In the genomic region with DNA sequence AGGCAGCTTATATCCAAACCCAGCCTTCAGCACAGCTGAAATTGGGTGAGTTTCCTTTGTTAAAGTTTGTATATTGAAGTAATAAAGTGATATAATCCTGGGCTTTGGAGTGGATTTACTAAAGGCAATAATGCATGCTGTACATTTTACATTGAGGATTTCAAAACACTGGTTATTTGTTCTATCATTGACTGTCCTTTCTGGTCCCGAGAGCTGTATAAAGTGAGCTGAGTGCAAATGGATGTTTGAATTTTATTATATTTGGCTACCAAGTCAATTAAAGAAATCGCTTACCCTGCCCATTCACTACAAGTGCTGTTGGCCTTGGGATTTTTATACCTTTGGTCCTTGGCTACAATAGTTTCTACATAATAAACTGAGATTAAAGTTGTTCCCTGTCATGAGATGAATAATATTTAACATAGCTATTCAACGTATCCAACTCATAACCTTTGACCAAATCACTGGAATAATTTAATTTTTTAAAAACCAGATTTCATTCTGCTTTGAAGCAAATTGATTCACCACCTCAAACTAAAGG, we compare ENCODE assay signal across 24 cellular contexts.
"Had no signal": no experiment of that assay in that cellular context is flagged by ENCODE, and none has a peak within 500 bp of the region (broad histone marks: within the 10 kb centered on the region; RNA-seq: fewer than 3 reads in every experiment).

No MANE protein-coding gene starts in this region.

- H3K36me3 Mint-ChIP-seq: IgD-negative memory B cell had no signal

- DNase-seq: Kasumi-1, MM.1S, NCI-H1048, NCI-H1105, NCI-H1417, NCI-H1436 treated with DMSO at 0.1 percent for 48 hours, NCI-H1694, NCI-H187 treated with DMSO at 0.1 percent for 48 hours, NCI-H2029 treated with DMSO at 0.1 percent for 48 hours, NCI-H2171 treated with DMSO at 0.1 percent for 48 hours, NCI-H2227 treated with DMSO at 0.1 percent for 48 hours, NCI-H510A, NCI-H524 treated with DMSO at 0.1 percent for 48 hours, NCI-H69, NCI-H774, RPMI8226, SHP77, SK-N-SH had no signal

- H3K4me1 Mint-ChIP-seq: IgD-negative memory B cell had no signal

- H3K9me3 ChIP-seq: SK-N-SH had no signal

- FAIRE-seq: HTR-8/SVneo, K562, RCC 7860 had no signal

- H3K27ac Mint-ChIP-seq: IgD-negative memory B cell had no signal

- ATAC-seq: K562 had no signal

- H3K4me3 Mint-ChIP-seq: IgD-negative memory B cell had no signal

- H3K27ac ChIP-seq: HL-60, KMS-11 had no signal

- H3K4me3 ChIP-seq: K562 had no signal

- H3K27me3 Mint-ChIP-seq: IgD-negative memory B cell had no signal
